ENCODE assay signal across 19 cellular contexts in genomic region chr4:184351560-184352451, GRCh38.
"Had no signal": no experiment of that assay in that cellular context is flagged by ENCODE, and none has a peak within 500 bp of the region (broad histone marks: within the 10 kb centered on the region; RNA-seq: fewer than 3 reads in every experiment).

No MANE protein-coding gene starts in this region.

- H3K36me3 ChIP-seq: ascending aorta, left lung, prostate gland, tibial artery, uterus had no signal

- H3K27me3 Mint-ChIP-seq: activated CD4-positive, alpha-beta T cell treated with anti-CD3 and anti-CD28 coated beads, Interleukin-2, amount 10 ng/mL, durations not matched to agents 24 days and 14 days; activated CD8-positive, alpha-beta T cell treated with anti-CD3 and anti-CD28 coated beads for 36 hours had no signal

- H3K27ac ChIP-seq: ascending aorta, coronary artery, left lung, prostate gland, skin epidermis, tibial artery, uterus had no signal

- H3K4me3 Mint-ChIP-seq: activated CD4-positive, alpha-beta T cell treated with anti-CD3 and anti-CD28 coated beads, Interleukin-2, amount 10 ng/mL, durations not matched to agents 24 days and 14 days; activated CD8-positive, alpha-beta T cell treated with anti-CD3 and anti-CD28 coated beads for 36 hours; neural crest cell had no signal

- ATAC-seq: activated CD8-positive, alpha-beta T cell treated with anti-CD3 and anti-CD28 coated beads for 36 hours; left lung; right cardiac atrium; stimulated activated naive CD8-positive, alpha-beta T cell treated with anti-CD3 and anti-CD28 coated beads, Interleukin-15, Interleukin-2, amounts not matched to agents 100 U/mL and 50 U/mL, for 24 hours had no signal

- DNase-seq: activated CD4-positive, alpha-beta T cell treated with anti-CD3 and anti-CD28 coated beads, Interleukin-2, amount 10 ng/mL, durations not matched to agents 24 days and 14 days; activated CD8-positive, alpha-beta T cell treated with anti-CD3 and anti-CD28 coated beads for 36 hours; activated effector memory CD4-positive, alpha-beta T cell treated with Interleukin-2 at 50 U/mL for 16 hours; activated naive CD4-positive, alpha-beta T cell treated with anti-CD3 and anti-CD28 coated beads, Interleukin-2, amount 50 U/mL, for 16 hours; activated T-cell treated with anti-CD3 and anti-CD28 coated beads, Interleukin-2, amount 50 U/mL, for 1 hour; kidney; left lung; mammary epithelial cell; right cardiac atrium; stimulated activated naive CD8-positive, alpha-beta T cell treated with anti-CD3 and anti-CD28 coated beads, Interleukin-15, Interleukin-2, amounts not matched to agents 100 U/mL and 50 U/mL, for 24 hours; substantia nigra; T1000; tibial artery; uterus had no signal

- H3K9me3 ChIP-seq: ascending aorta, left lung, prostate gland, tibial artery, uterus had no signal

- H3K27ac Mint-ChIP-seq: activated CD4-positive, alpha-beta T cell treated with anti-CD3 and anti-CD28 coated beads, Interleukin-2, amount 10 ng/mL, durations not matched to agents 24 days and 14 days; activated CD8-positive, alpha-beta T cell treated with anti-CD3 and anti-CD28 coated beads for 36 hours had no signal

- H3K9me3 Mint-ChIP-seq: activated CD8-positive, alpha-beta T cell treated with anti-CD3 and anti-CD28 coated beads for 36 hours; neural crest cell had no signal

- H3K4me3 ChIP-seq: ascending aorta, coronary artery, left lung, prostate gland, skin epidermis, tibial artery, uterus had no signal

- H3K27me3 ChIP-seq: ascending aorta, left lung, tibial artery, uterus had no signal
